Comparison of ENCODE assay signal across 8 cellular contexts in the genomic region with DNA sequence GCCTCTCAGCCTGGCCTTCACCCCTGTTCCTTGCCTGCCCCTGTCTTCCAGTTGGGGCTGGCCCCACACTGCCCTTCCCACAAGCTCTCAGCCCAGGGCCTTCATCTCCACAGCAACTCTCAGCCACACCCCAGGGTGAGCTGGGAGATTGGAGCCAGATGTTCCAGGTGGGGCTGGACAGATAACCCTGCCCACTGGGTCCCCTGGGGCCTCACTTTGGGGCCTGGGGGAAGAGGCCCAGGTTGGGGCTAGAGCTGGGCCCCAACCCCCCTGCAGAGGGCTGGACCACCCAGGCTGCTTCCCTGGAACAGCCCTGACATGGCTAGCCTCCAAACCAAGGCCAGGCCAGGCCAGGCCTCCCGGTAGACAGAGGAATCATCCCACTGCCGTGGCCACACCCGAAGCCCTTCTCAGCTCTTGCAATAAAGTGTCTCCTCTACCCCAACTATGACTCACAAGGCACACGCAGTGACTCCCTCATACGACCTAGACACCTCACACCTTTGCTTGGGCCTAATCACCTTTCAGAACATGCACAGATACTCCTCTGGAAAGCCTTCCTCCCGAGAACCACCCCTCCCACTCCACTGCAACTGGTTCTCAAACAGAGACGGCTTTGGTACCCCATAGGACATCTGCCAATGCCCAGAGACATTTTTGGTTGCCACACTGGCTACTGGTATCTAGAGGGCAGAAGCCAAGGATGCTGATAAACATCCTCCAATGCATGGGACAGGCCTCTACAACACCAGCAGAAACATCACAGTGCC. TPM values are rescaled to one million over a fixed set of nuclear protein-coding genes. Genes with fewer than 3 reads are reported as not detected.
DNase-seq lines count a peak whose midpoint lies in the region; ATAC-seq and TF ChIP-seq lines count a peak whose summit lies in the region.

No MANE protein-coding gene starts in this region.

- no peak overlapping the region for H2BK120ac ChIP-seq in neuronal stem cell (ENCODE audit: low read depth, low read length)

- peaks cover 29% of the 10 kb centered on the region for H3F3A ChIP-seq in GM23338 (replicated peaks; ENCODE audit: low read depth)

- no peak overlapping the region for H3K14ac ChIP-seq in neuronal stem cell (ENCODE audit: low read length)

- H2BK5ac ChIP-seq in neuronal stem cell (ENCODE audit: low read length): no peak overlapping the region

- H4K8ac ChIP-seq in neuronal stem cell (ENCODE audit: low read depth, low read length): no peak overlapping the region

- peaks cover 89% of the 10 kb centered on the region for H3K79me2 ChIP-seq in GM23338 (replicated peaks; ENCODE audit: insufficient read depth)

- no peak overlapping the region for H4K91ac ChIP-seq in neuronal stem cell (ENCODE audit: low read depth, low read length, poor library complexity)

- H3K4me2 ChIP-seq in GM23338 (no peak overlapping the region), neuronal stem cell (ENCODE audit: insufficient read depth, low read length, poor library complexity, severe bottlenecking) (no peak overlapping the region)

- H2AFZ ChIP-seq in GM23338 (no peak overlapping the region), neuronal stem cell (ENCODE audit: low read length) (no peak overlapping the region)

- H3K4me1 ChIP-seq in GM23338 (ENCODE audit: insufficient read depth) (peaks cover 40% of the 10 kb centered on the region), neuronal stem cell (ENCODE audit: control insufficient read depth in 2 of 2, insufficient read depth in 1 of 2, low read depth in 1 of 2, low read length in 2 of 2) (peaks cover 7 to 61% of the 10 kb centered on the region in 2 donors)

- peak overlapping the region; percentile 95 for H3K23ac ChIP-seq in neuronal stem cell (ENCODE audit: low read depth, low read length, poor library complexity)

- ATAC-seq in GM23338 (peak; percentile 7), HG02678 (IDR thresholded peaks at IDR 0.05; ENCODE audit: unreplicated experiment) (no peak), GM18870 (IDR thresholded peaks at IDR 0.05; ENCODE audit: unreplicated experiment) (no peak)
- ATAC-seq in central memory CD8-positive, alpha-beta T cell (replicated peaks; ENCODE audit: extremely low read depth, poor library complexity, severe bottlenecking): peak; percentile 37

- H3K18ac ChIP-seq in neuronal stem cell (ENCODE audit: low read length): peak overlapping the region; percentile 57

- H3K4ac ChIP-seq in neuronal stem cell (ENCODE audit: low read length): no peak overlapping the region

- peaks cover 53% of the 10 kb centered on the region for H3K36me3 ChIP-seq in GM23338 (ENCODE audit: insufficient read depth)
- H3K36me3 ChIP-seq in neuronal stem cell (replicated peaks in 1 of 2; ENCODE audit: control insufficient read depth in 2 of 2, insufficient read depth in 2 of 2, low read length in 2 of 2): peaks cover 83 to 100% of the 10 kb centered on the region in 2 donors

- H3K9me3 Mint-ChIP-seq in GM23338: no peaks in the 10 kb centered on the region; the same call in 2 of the 3 replicates
- H3K9me3 Mint-ChIP-seq in central memory CD8-positive, alpha-beta T cell: no peaks in the 10 kb centered on the region

- DNase-seq in GM23338 (ENCODE audit: low spot score) (no peak), RPMI8226 (peak; percentile 86), neuronal stem cell (ENCODE audit: low spot score) (no peak), NCI-H1092 (lab: John Stamatoyannopoulos, UW) (no peak), NCI-H1092 treated with DMSO at 0.1 percent for 48 hours (lab: John Stamatoyannopoulos, UW) (no peak)
- peak in 1 of 2 donors; percentile 38 for DNase-seq in central memory CD8-positive, alpha-beta T cell (ENCODE audit: low spot score in 2 of 2)

- peaks cover 20% of the 10 kb centered on the region for H3K27me3 Mint-ChIP-seq in GM23338 (ENCODE audit: insufficient read depth, low read depth, poor library complexity)
- H3K27me3 Mint-ChIP-seq in central memory CD8-positive, alpha-beta T cell: no peaks in the 10 kb centered on the region

- TF ChIP-seq CTCF in GM23338 (conservative IDR thresholded peaks at IDR 0.05; ENCODE audit: low read depth in 2 of 2): no peak

- H3K36me3 Mint-ChIP-seq in GM23338 (ENCODE audit: low read depth): peaks cover 89% of the 10 kb centered on the region
- peaks cover 42% of the 10 kb centered on the region for H3K36me3 Mint-ChIP-seq in central memory CD8-positive, alpha-beta T cell (ENCODE audit: insufficient read depth)

- H3K4me1 Mint-ChIP-seq in GM23338: peaks cover 68% of the 10 kb centered on the region
- H3K4me1 Mint-ChIP-seq in central memory CD8-positive, alpha-beta T cell: peaks cover 94% of the 10 kb centered on the region

- no peak overlapping the region for H2BK15ac ChIP-seq in neuronal stem cell (ENCODE audit: low read length)

- no peak overlapping the region for H3K27ac Mint-ChIP-seq in GM23338
- peak overlapping the region; percentile 78 for H3K27ac Mint-ChIP-seq in central memory CD8-positive, alpha-beta T cell (ENCODE audit: low read depth)

- H4K20me1 ChIP-seq in GM23338 (replicated peaks; ENCODE audit: insufficient read depth): peaks cover 73% of the 10 kb centered on the region; the same call in 1 of the 2 replicates

- no peak overlapping the region for H3K9ac ChIP-seq in neuronal stem cell (ENCODE audit: low read depth, low read length, poor library complexity)

- no peaks in the 10 kb centered on the region for H3K9me3 ChIP-seq in neuronal stem cell (replicated peaks in 1 of 2; ENCODE audit: control insufficient read depth in 2 of 2, insufficient read depth in 1 of 2, low read depth in 1 of 2, low read length in 2 of 2)

- no CpG with 5 or more reads among the region's 7 CpGs for whole genome bisulfite sequencing in neuronal stem cell (ENCODE audit: extremely low coverage in 2 of 2, insufficient read length in 2 of 2, insufficient replicate concordance in 1 of 2), 2 donors

- H2BK12ac ChIP-seq in neuronal stem cell (ENCODE audit: low read length): no peak overlapping the region

- H3K79me1 ChIP-seq in neuronal stem cell (ENCODE audit: low read depth, low read length): peaks cover 25% of the 10 kb centered on the region

- H3K9me2 ChIP-seq in GM23338 (ENCODE audit: insufficient read depth): no peaks in the 10 kb centered on the region

- peak overlapping the region; percentile 72 for H3K27ac ChIP-seq in GM23338 (ENCODE audit: low read depth)
- H3K27ac ChIP-seq in neuronal stem cell (replicated peaks; ENCODE audit: low read length): no peak overlapping the region

- no peak overlapping the region for H3K4me3 Mint-ChIP-seq in GM23338
- H3K4me3 Mint-ChIP-seq in central memory CD8-positive, alpha-beta T cell: peak overlapping the region; percentile 67

- H2AK5ac ChIP-seq in neuronal stem cell (ENCODE audit: low read depth, low read length): no peak overlapping the region

- H3K27me3 ChIP-seq in GM23338 (ENCODE audit: insufficient read depth): no peaks in the 10 kb centered on the region
- H3K27me3 ChIP-seq in neuronal stem cell (ENCODE audit: control insufficient read depth in 3 of 3, insufficient read depth in 3 of 3, low read depth in 1 of 3, low read length in 3 of 3): no peaks in the 10 kb centered on the region

- H3K4me3 ChIP-seq in GM23338 (no peak overlapping the region), neuronal stem cell (ENCODE audit: low read length in 2 of 2) (no peak overlapping the region)

RNA-seq across cellular contexts. Expression of a gene that starts 22.2 kb away (rescaled TPM):
- 305 and 479 TPM in 2 replicates for total RNA-seq in GM23338 (2014; rRNA removed; shearing (Covaris generic))
- 63.9 and 66.1 TPM in 2 replicates for polyA plus RNA-seq in GM23338 (2016; fragmentation: Nextera tagmentation; extraction: Ambion mirVana)
- 350 TPM for polyA plus RNA-seq in neuronal stem cell (2013, experiment 1 of 2)
- 351 TPM for polyA plus RNA-seq in neuronal stem cell (2013, experiment 2 of 2)

Comparison
In these comparisons a context has a peak if more than half of its experiments do, and no peak if none do; other contexts are left out.
1. ATAC-seq: peak in GM23338 (single experiment) and central memory CD8-positive, alpha-beta T cell (single experiment); none in HG02678 (single experiment) and GM18870 (single experiment).